8 cellular contexts compared by ENCODE assay signal in genomic region chr2:177783835-177784448, GRCh38.
DNase-seq lines count a peak whose midpoint lies in the region; ATAC-seq and TF ChIP-seq lines count a peak whose summit lies in the region.

No MANE protein-coding gene starts in this region.

- peak overlapping the region; percentile 76 for H3K27ac Mint-ChIP-seq in activated CD4-positive, alpha-beta T cell treated with anti-CD3 and anti-CD28 coated beads, Interleukin-2, amount 10 ng/mL, durations not matched to agents 7 days and 5 days
- peak overlapping the region; percentile 74 for H3K27ac Mint-ChIP-seq in activated naive CD8-positive, alpha-beta T cell treated with anti-CD3 and anti-CD28 coated beads for 36 hours

- H3K27me3 ChIP-seq in prostate gland (replicated peaks; ENCODE audit: insufficient read depth) (no peaks in the 10 kb centered on the region), dorsolateral prefrontal cortex (no peaks in the 10 kb centered on the region)

- H3K27me3 Mint-ChIP-seq in activated CD4-positive, alpha-beta T cell treated with anti-CD3 and anti-CD28 coated beads, Interleukin-2, amount 10 ng/mL, durations not matched to agents 7 days and 5 days, result peaks cover 9% of the 10 kb centered on the region
- peaks cover 4% of the 10 kb centered on the region for H3K27me3 Mint-ChIP-seq in activated naive CD8-positive, alpha-beta T cell treated with anti-CD3 and anti-CD28 coated beads for 36 hours

- intact Hi-C loops in prostate gland (cut with DNase I), result no loop called here
- intact Hi-C loops in dorsolateral prefrontal cortex (cut with DNase I), result no loop called here

- H3K36me3 ChIP-seq in prostate gland, result no peaks in the 10 kb centered on the region

- TF ChIP-seq CTCF in prostate gland (IDR thresholded peaks at IDR 0.05), result no peak
- TF ChIP-seq CTCF in dorsolateral prefrontal cortex (IDR thresholded peaks at IDR 0.05 in 54 of 56, conservative IDR thresholded peaks at IDR 0.05 in 2 of 56; ENCODE audit: low read depth in 1 of 56, partially characterized antibody in 56 of 56), result no peak

- CTCF ChIA-PET in activated CD4-positive, alpha-beta T cell treated with anti-CD3 and anti-CD28 coated beads, Interleukin-2, amount 10 ng/mL, durations not matched to agents 7 days and 5 days (lab: Charles Lee), result interaction anchor here (0.8 kb wide), 1 partner anchor 25 kb away, joined by 3 read pairs; no protein-coding TSS in a partner anchor

- H3K4me3 Mint-ChIP-seq in activated CD4-positive, alpha-beta T cell treated with anti-CD3 and anti-CD28 coated beads, Interleukin-2, amount 10 ng/mL, durations not matched to agents 7 days and 5 days, result peak overlapping the region; percentile 39
- H3K4me3 Mint-ChIP-seq in activated naive CD8-positive, alpha-beta T cell treated with anti-CD3 and anti-CD28 coated beads for 36 hours, result no peak overlapping the region

- H3K9me3 ChIP-seq in prostate gland, result no peaks in the 10 kb centered on the region

- no peak overlapping the region for H3K4me3 ChIP-seq in prostate gland
- H3K4me3 ChIP-seq in dorsolateral prefrontal cortex, result no peak overlapping the region

- H3K9me3 Mint-ChIP-seq in activated CD4-positive, alpha-beta T cell treated with anti-CD3 and anti-CD28 coated beads, Interleukin-2, amount 10 ng/mL, durations not matched to agents 7 days and 5 days, result peaks cover 5% of the 10 kb centered on the region
- H3K9me3 Mint-ChIP-seq in activated naive CD8-positive, alpha-beta T cell treated with anti-CD3 and anti-CD28 coated beads for 36 hours, result peaks cover 7% of the 10 kb centered on the region

- peak; percentile 41 for DNase-seq in activated CD4-positive, alpha-beta T cell treated with anti-CD3 and anti-CD28 coated beads, Interleukin-2, amount 10 ng/mL, durations not matched to agents 7 days and 5 days
- DNase-seq in activated CD4-positive, alpha-beta T cell treated with anti-CD3 and anti-CD28 coated beads, Interleukin-2, amount 50 U/mL, for 48 hours, result no peak
- DNase-seq in activated naive CD8-positive, alpha-beta T cell treated with anti-CD3 and anti-CD28 coated beads for 36 hours, result peak; percentile 4
- DNase-seq in prostate gland (ENCODE audit: low spot score) (peak; percentile 65), dorsolateral prefrontal cortex (no peak), erythroblast (lab: John Stamatoyannopoulos, UW) (no peak), NCI-H1436 (lab: John Stamatoyannopoulos, UW) (no peak)

- TF ChIP-seq POLR2A in prostate gland (IDR thresholded peaks at IDR 0.05) (no peak), erythroblast (IDR thresholded peaks at IDR 0.05; ENCODE audit: low read length) (no peak)

- WGBS in prostate gland, result 43% methylated on average over 2 of the region's 2 CpGs

- POLR2A ChIA-PET in activated CD4-positive, alpha-beta T cell treated with anti-CD3 and anti-CD28 coated beads, Interleukin-2, amount 10 ng/mL, durations not matched to agents 7 days and 5 days (lab: Charles Lee), result no interaction called here

- H3K4me1 ChIP-seq in prostate gland (replicated peaks), result peaks cover 16% of the 10 kb centered on the region

- peaks cover 43% of the 10 kb centered on the region for H3K4me1 Mint-ChIP-seq in activated CD4-positive, alpha-beta T cell treated with anti-CD3 and anti-CD28 coated beads, Interleukin-2, amount 10 ng/mL, durations not matched to agents 7 days and 5 days
- H3K4me1 Mint-ChIP-seq in activated naive CD8-positive, alpha-beta T cell treated with anti-CD3 and anti-CD28 coated beads for 36 hours, result peaks cover 36% of the 10 kb centered on the region

- H3K27ac ChIP-seq in prostate gland (peak overlapping the region; percentile 66 to 75), dorsolateral prefrontal cortex (no peak overlapping the region)

- peak; percentile 98 for ATAC-seq in HG03521 (IDR thresholded peaks at IDR 0.05; ENCODE audit: unreplicated experiment)

- peaks cover 9% of the 10 kb centered on the region for H3K36me3 Mint-ChIP-seq in activated CD4-positive, alpha-beta T cell treated with anti-CD3 and anti-CD28 coated beads, Interleukin-2, amount 10 ng/mL, durations not matched to agents 7 days and 5 days (ENCODE audit: low read depth)
- H3K36me3 Mint-ChIP-seq in activated naive CD8-positive, alpha-beta T cell treated with anti-CD3 and anti-CD28 coated beads for 36 hours, result peaks cover 2% of the 10 kb centered on the region

Comparison
In these comparisons a context has a peak if more than half of its experiments do, and no peak if none do; other contexts are left out.
1. DNase-seq: peak in activated CD4-positive, alpha-beta T cell treated with anti-CD3 and anti-CD28 coated beads, Interleukin-2, amount 10 ng/mL, durations not matched to agents 7 days and 5 days (single experiment), activated naive CD8-positive, alpha-beta T cell treated with anti-CD3 and anti-CD28 coated beads for 36 hours (single experiment) and prostate gland (single experiment); none in activated CD4-positive, alpha-beta T cell treated with anti-CD3 and anti-CD28 coated beads, Interleukin-2, amount 50 U/mL, for 48 hours (0 of 2), dorsolateral prefrontal cortex (0 of 10), erythroblast (0 of 2) and NCI-H1436 (single experiment).
2. H3K27ac ChIP-seq: peak in prostate gland (2 of 2); none in dorsolateral prefrontal cortex (0 of 59).